26 cellular contexts compared by ENCODE assay signal in the genomic region with DNA sequence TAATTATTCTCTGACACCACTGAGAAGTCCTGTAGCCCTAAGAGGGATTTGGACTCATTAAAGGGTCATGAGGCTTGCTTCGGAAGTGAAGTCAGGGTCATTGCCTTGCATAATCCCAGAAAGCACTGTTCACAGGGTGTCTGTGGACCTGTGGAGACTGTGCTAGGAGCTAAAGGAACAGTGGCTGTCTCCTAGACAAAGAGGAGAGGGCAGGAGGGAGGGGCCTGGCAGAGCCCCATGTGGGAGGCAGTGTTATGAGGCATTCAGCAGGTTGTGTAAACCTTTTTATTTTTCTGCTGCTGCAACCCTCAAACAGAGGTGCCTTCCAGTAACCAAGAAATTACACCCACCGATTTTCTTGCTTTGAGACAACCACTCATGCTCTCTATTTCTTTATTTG. TPM values are rescaled to one million over a fixed set of nuclear protein-coding genes. Genes with fewer than 3 reads are reported as not detected.
"Had no signal": no experiment of that assay in that cellular context is flagged by ENCODE, and none has a peak within 500 bp of the region (broad histone marks: within the 10 kb centered on the region; RNA-seq: fewer than 3 reads in every experiment).

No MANE protein-coding gene starts in this region.

- H3K36me3 ChIP-seq: adrenal gland, breast epithelium had no signal

- H3K4me3 Mint-ChIP-seq: activated CD8-positive, alpha-beta T cell treated with anti-CD3 and anti-CD28 coated beads, Interleukin-2, amount 10 ng/mL, durations not matched to agents 7 days and 5 days; activated naive CD8-positive, alpha-beta T cell treated with anti-CD3 and anti-CD28 coated beads, Interleukin-2, amount 10 ng/mL, durations not matched to agents 7 days and 5 days; T-helper 1 cell treated with Interleukin-12 subunit alpha and Interleukin-12 subunit beta and Interleukin-4 antibody, amounts not matched to agents 30 μg/mL and 1 μg/mL, for 36 hours; WTC11 had no signal

- DNase-seq: activated CD4-positive, alpha-beta T cell treated with anti-CD3 and anti-CD28 coated beads for 48 hours; activated CD4-positive, alpha-beta T cell treated with anti-CD3 and anti-CD28 coated beads, Interleukin-2, amount 50 U/mL, for 4 hours; activated CD4-positive, CD25-positive, alpha-beta regulatory T cell treated with anti-CD3 and anti-CD28 coated beads, Interleukin-2, amount 50 U/mL, for 72 hours; activated CD8-positive, alpha-beta memory T cell treated with anti-CD3 and anti-CD28 coated beads, Interleukin-2, amount 50 U/mL, for 48 hours; activated CD8-positive, alpha-beta T cell treated with anti-CD3 and anti-CD28 coated beads, Interleukin-2, amount 10 ng/mL, durations not matched to agents 7 days and 5 days; activated naive CD4-positive, alpha-beta T cell treated with anti-CD3 and anti-CD28 coated beads, Interleukin-2, amount 50 U/mL, for 16 hours; activated naive CD8-positive, alpha-beta T cell treated with anti-CD3 and anti-CD28 coated beads, Interleukin-2, amount 10 ng/mL, durations not matched to agents 7 days and 5 days; activated T-cell treated with anti-CD3 and anti-CD28 coated beads, Interleukin-2, amount 50 U/mL, for 1 hour; aorta; caudate nucleus; Kasumi-1; KBM-7; NCI-H1092; NCI-H1417; NCI-H1930; NCI-H446; NCI-H524; NCI-H748 treated with DMSO at 0.1 percent for 48 hours; SHP77 had no signal

- H3K27me3 ChIP-seq: breast epithelium had no signal

- H3K4me1 Mint-ChIP-seq: activated naive CD8-positive, alpha-beta T cell treated with anti-CD3 and anti-CD28 coated beads, Interleukin-2, amount 10 ng/mL, durations not matched to agents 7 days and 5 days had no signal

- H3K9me3 ChIP-seq: adrenal gland, breast epithelium had no signal

- H3K27ac ChIP-seq: adrenal gland, breast epithelium had no signal

- ATAC-seq: activated CD8-positive, alpha-beta T cell treated with anti-CD3 and anti-CD28 coated beads, Interleukin-2, amount 10 ng/mL, durations not matched to agents 7 days and 5 days; WTC11 had no signal

- H3K4me3 ChIP-seq: adrenal gland, breast epithelium had no signal

- FAIRE-seq: RCC 7860 had no signal

- H3K9me3 Mint-ChIP-seq: activated naive CD8-positive, alpha-beta T cell treated with anti-CD3 and anti-CD28 coated beads, Interleukin-2, amount 10 ng/mL, durations not matched to agents 7 days and 5 days; T-helper 1 cell treated with Interleukin-12 subunit alpha and Interleukin-12 subunit beta and Interleukin-4 antibody, amounts not matched to agents 30 μg/mL and 1 μg/mL, for 36 hours; WTC11 had no signal

- H3K36me3 Mint-ChIP-seq: activated naive CD8-positive, alpha-beta T cell treated with anti-CD3 and anti-CD28 coated beads, Interleukin-2, amount 10 ng/mL, durations not matched to agents 7 days and 5 days; WTC11 had no signal

- H3K27ac Mint-ChIP-seq: activated CD8-positive, alpha-beta T cell treated with anti-CD3 and anti-CD28 coated beads, Interleukin-2, amount 10 ng/mL, durations not matched to agents 7 days and 5 days; activated naive CD8-positive, alpha-beta T cell treated with anti-CD3 and anti-CD28 coated beads, Interleukin-2, amount 10 ng/mL, durations not matched to agents 7 days and 5 days; T-helper 1 cell treated with Interleukin-12 subunit alpha and Interleukin-12 subunit beta and Interleukin-4 antibody, amounts not matched to agents 30 μg/mL and 1 μg/mL, for 36 hours; WTC11 had no signal

- H3K4me1 ChIP-seq: adrenal gland, breast epithelium had no signal

RNA-seq across cellular contexts. Expression of a gene that starts 3.3 kb away (rescaled TPM):
- total RNA-seq: activated CD8-positive, alpha-beta T cell treated with anti-CD3 and anti-CD28 coated beads, Interleukin-2, amount 10 ng/mL, durations not matched to agents 7 days and 5 days; activated naive CD8-positive, alpha-beta T cell treated with anti-CD3 and anti-CD28 coated beads, Interleukin-2, amount 10 ng/mL, durations not matched to agents 7 days and 5 days; adrenal gland; aorta; breast epithelium; cerebellum; SK-MEL-5; WTC11 had no signal
- polyA plus RNA-seq: adrenal gland, aorta had no signal

RNA-seq across cellular contexts. Expression of a gene that starts 55.9 kb away (rescaled TPM):
- total RNA-seq: activated CD8-positive, alpha-beta T cell treated with anti-CD3 and anti-CD28 coated beads, Interleukin-2, amount 10 ng/mL, durations not matched to agents 7 days and 5 days; aorta had no signal
